ENCODE assay signal across 20 cellular contexts in the genomic region with DNA sequence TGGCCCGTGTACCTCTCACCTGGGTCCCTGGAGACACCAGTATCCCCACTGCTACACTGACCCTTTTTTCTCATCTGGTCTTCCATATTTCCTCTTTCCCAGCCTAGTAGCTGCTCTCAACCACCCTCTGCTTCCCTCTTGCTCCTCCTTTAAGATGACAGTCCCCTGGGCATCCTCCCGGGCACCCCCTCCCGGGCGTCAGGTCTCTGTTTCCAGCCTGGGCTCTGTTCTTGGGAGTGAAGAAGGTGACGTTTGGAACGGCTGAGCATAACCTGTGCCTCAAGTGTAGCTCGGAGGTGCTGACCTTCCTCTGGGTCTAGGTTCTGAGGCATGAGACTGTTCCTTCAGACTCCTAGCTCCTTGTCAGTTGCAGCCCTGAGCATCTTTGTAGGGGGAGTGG.
A peak's percentile ranks its signal among the peaks of the same experiment; 100 is the strongest.
DNase-seq lines count a peak whose midpoint lies in the region; ATAC-seq and TF ChIP-seq lines count a peak whose summit lies in the region.
"Had no signal": no experiment of that assay in that cellular context is flagged by ENCODE, and none has a peak within 500 bp of the region (broad histone marks: within the 10 kb centered on the region; RNA-seq: fewer than 3 reads in every experiment).

No MANE protein-coding gene starts in this region.

- no peaks in the 10 kb centered on the region for H3K36me3 Mint-ChIP-seq in effector memory CD8-positive, alpha-beta T cell (ENCODE audit: insufficient read depth)

- H3K27me3 ChIP-seq in uterus, result no peaks in the 10 kb centered on the region
- no peaks in the 10 kb centered on the region for H3K27me3 ChIP-seq in effector memory CD4-positive, alpha-beta T cell (replicated peaks; ENCODE audit: control insufficient read depth, insufficient read depth, low read length, poor library complexity, severe bottlenecking)
- H3K27me3 ChIP-seq: BE2C had no signal

- no peak for TF ChIP-seq POLR2A in uterus (IDR thresholded peaks at IDR 0.05)

- H3K4me1 Mint-ChIP-seq in effector memory CD8-positive, alpha-beta T cell (ENCODE audit: low read depth in 2 of 2), result peaks cover 0 to 10% of the 10 kb centered on the region in 2 donors

- H3K27ac ChIP-seq in VCaP (peak overlapping the region; percentile 29; the same call in 1 of the 2 replicates), uterus (peak overlapping the region; percentile 76 to 79)
- H3K27ac ChIP-seq in effector memory CD4-positive, alpha-beta T cell (ENCODE audit: insufficient read depth, low read length, poor library complexity, severe bottlenecking), result no peak overlapping the region
- H3K27ac ChIP-seq: HL-60, KMS-11 had no signal

- DNase-seq in Right ventricle myocardium inferior (ENCODE audit: missing footprints) (peak; percentile 28), Right ventricle myocardium superior (no peak), posterior vena cava (ENCODE audit: low spot score) (peak; percentile 49), uterus (no peak)
- no peak for DNase-seq in effector memory CD4-positive, alpha-beta T cell
- no peak for DNase-seq in effector memory CD8-positive, alpha-beta T cell
- DNase-seq: BE2C; Caco-2; CD4-positive, alpha-beta T cell; NCI-H1417; NCI-H187; NCI-H2107; NCI-H510A; NCI-H774; SHP77 had no signal

- H3K36me3 ChIP-seq in uterus, result no peaks in the 10 kb centered on the region
- no peaks in the 10 kb centered on the region for H3K36me3 ChIP-seq in effector memory CD4-positive, alpha-beta T cell (ENCODE audit: control insufficient read depth, insufficient read depth, low read length)
- H3K36me3 ChIP-seq: BE2C, HAP-1 had no signal

- intact Hi-C loops in Right ventricle myocardium inferior (cut with DNase I) (no loop called here), Right ventricle myocardium superior (cut with DNase I) (no loop called here), posterior vena cava (cut with DNase I) (no loop called here), uterus (cut with DNase I; ENCODE audit: low total_unique reads) (no loop called here)

- no peak for TF ChIP-seq CTCF in VCaP (conservative IDR thresholded peaks at IDR 0.05)
- no peak for TF ChIP-seq CTCF in uterus (IDR thresholded peaks at IDR 0.05)

- H3K4me3 Mint-ChIP-seq in effector memory CD8-positive, alpha-beta T cell, result no peak overlapping the region
- H3K4me3 Mint-ChIP-seq: CD4-positive, alpha-beta T cell had no signal

- no peaks in the 10 kb centered on the region for H3K27me3 Mint-ChIP-seq in effector memory CD8-positive, alpha-beta T cell
- H3K27me3 Mint-ChIP-seq: CD4-positive, alpha-beta T cell had no signal

- H3K4me1 ChIP-seq in uterus, result peaks cover 0 to 6% of the 10 kb centered on the region in 2 donors
- H3K4me1 ChIP-seq in effector memory CD4-positive, alpha-beta T cell (ENCODE audit: control insufficient read depth, insufficient read depth, low read length, poor library complexity, severe bottlenecking), result no peaks in the 10 kb centered on the region
- H3K4me1 ChIP-seq: BE2C, Caco-2, HAP-1 had no signal

- ATAC-seq in Right ventricle myocardium inferior, result no peak
- no peak for ATAC-seq in Right ventricle myocardium superior (ENCODE audit: poor library complexity)
- no peak for ATAC-seq in GM21529 (IDR thresholded peaks at IDR 0.05; ENCODE audit: unreplicated experiment)
- no peak for ATAC-seq in effector memory CD8-positive, alpha-beta T cell (replicated peaks)

- no peaks in the 10 kb centered on the region for H3K9me3 Mint-ChIP-seq in effector memory CD8-positive, alpha-beta T cell
- H3K9me3 Mint-ChIP-seq: CD4-positive, alpha-beta T cell had no signal

- no peak overlapping the region for H3K27ac Mint-ChIP-seq in effector memory CD8-positive, alpha-beta T cell
- H3K27ac Mint-ChIP-seq: CD4-positive, alpha-beta T cell had no signal

- no peak overlapping the region for H3K4me3 ChIP-seq in uterus
- no peak overlapping the region for H3K4me3 ChIP-seq in effector memory CD4-positive, alpha-beta T cell (ENCODE audit: insufficient read depth, low read depth, low read length, poor library complexity, severe bottlenecking)
- H3K4me3 ChIP-seq: HAP-1 had no signal

- H3K9me3 ChIP-seq in uterus, result no peaks in the 10 kb centered on the region
- H3K9me3 ChIP-seq in effector memory CD4-positive, alpha-beta T cell (ENCODE audit: control insufficient read depth, low read length), result no peaks in the 10 kb centered on the region
- H3K9me3 ChIP-seq: BE2C, Caco-2, HAP-1 had no signal

Comparison
In these comparisons a context has a peak if more than half of its experiments do, and no peak if none do; other contexts are left out.
1. DNase-seq: peak in Right ventricle myocardium inferior (single experiment) and posterior vena cava (single experiment); none in Right ventricle myocardium superior (single experiment), uterus (0 of 2), effector memory CD4-positive, alpha-beta T cell (0 of 3) and effector memory CD8-positive, alpha-beta T cell (0 of 3).